In genomic region chr6:114312931-114313330, GRCh38 we compare ENCODE assay signal across 27 cellular contexts. TPM values are rescaled to one million over a fixed set of nuclear protein-coding genes. Genes with fewer than 3 reads are reported as not detected.
DNase-seq lines count a peak whose midpoint lies in the region; ATAC-seq, FAIRE-seq and TF ChIP-seq lines count a peak whose summit lies in the region.
"Had no signal": no experiment of that assay in that cellular context is flagged by ENCODE, and none has a peak within 500 bp of the region (broad histone marks: within the 10 kb centered on the region; RNA-seq: fewer than 3 reads in every experiment).

No MANE protein-coding gene starts in this region.

- no peaks in the 10 kb centered on the region for H3F3A ChIP-seq in MM.1S (ENCODE audit: insufficient read depth, low read length)

- ATAC-seq in GM19452 (IDR thresholded peaks at IDR 0.05; ENCODE audit: unreplicated experiment) (peak; percentile 58), HG03159 (IDR thresholded peaks at IDR 0.05; ENCODE audit: unreplicated experiment) (peak; percentile 65), GM19397 (IDR thresholded peaks at IDR 0.05; ENCODE audit: unreplicated experiment) (no peak), GM21786 (IDR thresholded peaks at IDR 0.05; ENCODE audit: unreplicated experiment) (no peak)

- no peaks in the 10 kb centered on the region for H3K9me3 ChIP-seq in MM.1S (replicated peaks; ENCODE audit: insufficient read depth, low read length)
- H3K9me3 ChIP-seq: BE2C had no signal

- no peaks in the 10 kb centered on the region for H3K9me2 ChIP-seq in MM.1S (replicated peaks; ENCODE audit: insufficient read depth, low read length)

- no peak overlapping the region for H3K9ac ChIP-seq in MM.1S (ENCODE audit: low read length)

- no peak for TF ChIP-seq POLR2A in GM12892 (IDR thresholded peaks at IDR 0.05; ENCODE audit: low read depth, low read length)

- H3K4me1 ChIP-seq in MM.1S (ENCODE audit: low read length): no peaks in the 10 kb centered on the region

- no peak overlapping the region for H3K4me3 ChIP-seq in MM.1S (ENCODE audit: low read length)

- H3K4me1 Mint-ChIP-seq in osteocyte (ENCODE audit: unreplicated experiment): no peaks in the 10 kb centered on the region
- H3K4me1 Mint-ChIP-seq: activated CD4-positive, alpha-beta T cell treated with anti-CD3 and anti-CD28 coated beads, Interleukin-2, amount 10 ng/mL, durations not matched to agents 7 days and 5 days had no signal

- TF ChIP-seq CTCF in MM.1S (IDR thresholded peaks at IDR 0.05; ENCODE audit: low read length) (no peak), osteocyte (IDR thresholded peaks at IDR 0.05) (no peak)

- H3K27me3 ChIP-seq in MM.1S (replicated peaks; ENCODE audit: insufficient read depth, low read length): no peaks in the 10 kb centered on the region
- H3K27me3 ChIP-seq: BE2C had no signal

- H2AFZ ChIP-seq in MM.1S (ENCODE audit: low read length): no peak overlapping the region

- H3K36me3 ChIP-seq in MM.1S (replicated peaks; ENCODE audit: insufficient read depth, low read length): no peaks in the 10 kb centered on the region

- H3K79me2 ChIP-seq in MM.1S (ENCODE audit: low read length): no peaks in the 10 kb centered on the region

- no peaks in the 10 kb centered on the region for H3K27me3 Mint-ChIP-seq in osteocyte (ENCODE audit: unreplicated experiment)
- H3K27me3 Mint-ChIP-seq: activated CD4-positive, alpha-beta T cell treated with anti-CD3 and anti-CD28 coated beads, Interleukin-2, amount 10 ng/mL, durations not matched to agents 7 days and 5 days had no signal

- FAIRE-seq in GM12892 (lab: Jason Lieb, UNC): peak; percentile 21
- FAIRE-seq: D721Med, keratinocyte had no signal

- no peaks in the 10 kb centered on the region for H4K20me1 ChIP-seq in MM.1S (ENCODE audit: insufficient read depth, low read length)

- H3K4me3 Mint-ChIP-seq in osteocyte (ENCODE audit: unreplicated experiment): no peak overlapping the region
- H3K4me3 Mint-ChIP-seq: activated CD4-positive, alpha-beta T cell treated with anti-CD3 and anti-CD28 coated beads, Interleukin-2, amount 10 ng/mL, durations not matched to agents 7 days and 5 days; T-helper 1 cell treated with Interleukin-12 subunit alpha and Interleukin-12 subunit beta and Interleukin-4 antibody, amounts not matched to agents 30 μg/mL and 1 μg/mL, for 36 hours had no signal

- H3K4me2 ChIP-seq in MM.1S (ENCODE audit: low read depth, low read length): no peak overlapping the region

- no peak overlapping the region for H3K27ac Mint-ChIP-seq in osteocyte (ENCODE audit: unreplicated experiment)
- H3K27ac Mint-ChIP-seq: activated CD4-positive, alpha-beta T cell treated with anti-CD3 and anti-CD28 coated beads, Interleukin-2, amount 10 ng/mL, durations not matched to agents 7 days and 5 days; T-helper 1 cell treated with Interleukin-12 subunit alpha and Interleukin-12 subunit beta and Interleukin-4 antibody, amounts not matched to agents 30 μg/mL and 1 μg/mL, for 36 hours had no signal

- H3K27ac ChIP-seq in MM.1S (ENCODE audit: low read length): no peak overlapping the region

- DNase-seq in GM12892 (ENCODE audit: insufficient read length) (no peak), MM.1S (peak; percentile 10), osteocyte (ENCODE audit: extremely low spot score, unreplicated experiment) (no peak)
- DNase-seq in activated CD4-positive, alpha-beta T cell treated with anti-CD3 and anti-CD28 coated beads, Interleukin-2, amount 50 U/mL, for 4 hours: no peak
- DNase-seq: activated CD4-positive, alpha-beta T cell treated with anti-CD3 and anti-CD28 coated beads, Interleukin-2, amount 10 ng/mL, durations not matched to agents 7 days and 5 days; activated CD8-positive, alpha-beta memory T cell treated with anti-CD3 and anti-CD28 coated beads, Interleukin-2, amount 50 U/mL, for 48 hours; activated gamma-delta T cell treated with Interleukin-2 at 50 U/mL for 16 hours; amniotic stem cell; BE2C; caudate nucleus; foreskin melanocyte; hypothalamus; KBM-7; mammary epithelial cell; NCI-H524 treated with DMSO at 0.1 percent for 48 hours; stimulated activated CD4-positive, alpha-beta T cell treated with anti-CD3 and anti-CD28 coated beads, Interleukin-12 subunit alpha, Interleukin-12 subunit beta, amount 100 ng/mL, for 4 hours; stimulated activated CD8-positive, alpha-beta memory T cell treated with anti-CD3 and anti-CD28 coated beads, Interleukin-4, amount 100 ng/mL, for 48 hours had no signal

- H3K36me3 Mint-ChIP-seq in osteocyte (ENCODE audit: unreplicated experiment): no peaks in the 10 kb centered on the region

- H3K9me3 Mint-ChIP-seq in osteocyte (ENCODE audit: unreplicated experiment): no peaks in the 10 kb centered on the region
- H3K9me3 Mint-ChIP-seq: activated CD4-positive, alpha-beta T cell treated with anti-CD3 and anti-CD28 coated beads, Interleukin-2, amount 10 ng/mL, durations not matched to agents 7 days and 5 days; T-helper 1 cell treated with Interleukin-12 subunit alpha and Interleukin-12 subunit beta and Interleukin-4 antibody, amounts not matched to agents 30 μg/mL and 1 μg/mL, for 36 hours had no signal

RNA-seq across cellular contexts. Expression of gene HS3ST5, which starts 29.9 kb away (rescaled TPM):
- polyA plus RNA-seq in GM12892 (2012; ENCODE audit: missing spikeins): not detected
- 0.11 TPM in 1 of 2 replicates, not detected in the other for total RNA-seq in osteocyte
- total RNA-seq: activated CD4-positive, alpha-beta T cell treated with anti-CD3 and anti-CD28 coated beads, Interleukin-2, amount 10 ng/mL, durations not matched to agents 7 days and 5 days; dermis microvascular lymphatic vessel endothelial cell; mammary epithelial cell; OCI-LY7; omental fat pad had no signal
- polyA plus RNA-seq: keratinocyte, mammary epithelial cell had no signal

Comparison
In these comparisons a context has a peak if more than half of its experiments do, and no peak if none do; other contexts are left out.
1. ATAC-seq: peak in GM19452 (single experiment) and HG03159 (single experiment); none in GM19397 (single experiment) and GM21786 (single experiment).